ENCODE assay signal across 1 cellular context in the genomic region with DNA sequence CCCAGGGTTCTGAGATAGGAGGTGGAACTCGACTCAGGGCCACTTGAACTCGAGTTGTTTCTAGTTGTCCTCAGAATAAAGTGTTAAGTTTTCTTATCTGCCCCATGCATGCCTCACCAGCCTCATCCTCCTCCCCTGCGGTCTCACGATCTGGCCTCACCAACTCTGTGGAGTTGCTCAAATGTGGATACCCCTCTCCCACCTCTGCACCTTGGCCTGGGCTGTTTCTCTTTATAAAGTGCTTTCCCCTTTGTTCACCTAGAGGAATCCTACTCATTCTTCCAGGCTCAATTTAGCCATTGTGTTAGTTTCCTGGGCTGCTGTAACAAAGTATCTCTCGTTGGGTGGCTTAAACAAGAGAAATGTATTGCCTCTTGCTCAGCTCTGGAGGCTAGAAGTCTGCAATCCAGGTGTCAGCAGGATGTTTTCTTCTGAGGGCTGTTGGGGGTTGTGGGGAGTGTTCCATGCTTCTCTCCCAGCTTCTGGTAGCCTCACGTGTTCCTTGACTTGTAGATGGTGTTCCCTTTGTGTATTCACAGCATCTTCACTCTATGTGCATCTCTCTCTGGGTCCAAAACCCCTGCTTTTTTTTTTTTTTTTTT.
TF ChIP-seq lines count a peak whose summit lies in the region.

No MANE protein-coding gene starts in this region.

TF ChIP-seq in K562, 482 proteins besides CTCF, POLR2A, EP300 and RAD21 (continued from another document and continues in another):
- TF ChIP-seq, protein P1, sequence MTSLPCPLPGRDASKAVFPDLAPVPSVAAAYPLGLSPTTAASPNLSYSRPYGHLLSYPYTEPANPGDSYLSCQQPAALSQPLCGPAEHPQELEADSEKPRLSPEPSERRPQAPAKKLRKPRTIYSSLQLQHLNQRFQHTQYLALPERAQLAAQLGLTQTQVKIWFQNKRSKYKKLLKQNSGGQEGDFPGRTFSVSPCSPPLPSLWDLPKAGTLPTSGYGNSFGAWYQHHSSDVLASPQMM (CRISPR knock-in tag; IDR thresholded peaks at IDR 0.05): no peak
- TF ChIP-seq, protein P2, sequence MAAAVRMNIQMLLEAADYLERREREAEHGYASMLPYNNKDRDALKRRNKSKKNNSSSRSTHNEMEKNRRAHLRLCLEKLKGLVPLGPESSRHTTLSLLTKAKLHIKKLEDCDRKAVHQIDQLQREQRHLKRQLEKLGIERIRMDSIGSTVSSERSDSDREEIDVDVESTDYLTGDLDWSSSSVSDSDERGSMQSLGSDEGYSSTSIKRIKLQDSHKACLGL (CRISPR knock-in tag; IDR thresholded peaks at IDR 0.05; ENCODE audit: borderline replicate concordance, poor library complexity, severe bottlenecking): no peak
- TF ChIP-seq, protein P3, sequence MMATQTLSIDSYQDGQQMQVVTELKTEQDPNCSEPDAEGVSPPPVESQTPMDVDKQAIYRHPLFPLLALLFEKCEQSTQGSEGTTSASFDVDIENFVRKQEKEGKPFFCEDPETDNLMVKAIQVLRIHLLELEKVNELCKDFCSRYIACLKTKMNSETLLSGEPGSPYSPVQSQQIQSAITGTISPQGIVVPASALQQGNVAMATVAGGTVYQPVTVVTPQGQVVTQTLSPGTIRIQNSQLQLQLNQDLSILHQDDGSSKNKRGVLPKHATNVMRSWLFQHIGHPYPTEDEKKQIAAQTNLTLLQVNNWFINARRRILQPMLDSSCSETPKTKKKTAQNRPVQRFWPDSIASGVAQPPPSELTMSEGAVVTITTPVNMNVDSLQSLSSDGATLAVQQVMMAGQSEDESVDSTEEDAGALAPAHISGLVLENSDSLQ (IDR thresholded peaks at IDR 0.05): no peak
- TF ChIP-seq, protein P4, sequence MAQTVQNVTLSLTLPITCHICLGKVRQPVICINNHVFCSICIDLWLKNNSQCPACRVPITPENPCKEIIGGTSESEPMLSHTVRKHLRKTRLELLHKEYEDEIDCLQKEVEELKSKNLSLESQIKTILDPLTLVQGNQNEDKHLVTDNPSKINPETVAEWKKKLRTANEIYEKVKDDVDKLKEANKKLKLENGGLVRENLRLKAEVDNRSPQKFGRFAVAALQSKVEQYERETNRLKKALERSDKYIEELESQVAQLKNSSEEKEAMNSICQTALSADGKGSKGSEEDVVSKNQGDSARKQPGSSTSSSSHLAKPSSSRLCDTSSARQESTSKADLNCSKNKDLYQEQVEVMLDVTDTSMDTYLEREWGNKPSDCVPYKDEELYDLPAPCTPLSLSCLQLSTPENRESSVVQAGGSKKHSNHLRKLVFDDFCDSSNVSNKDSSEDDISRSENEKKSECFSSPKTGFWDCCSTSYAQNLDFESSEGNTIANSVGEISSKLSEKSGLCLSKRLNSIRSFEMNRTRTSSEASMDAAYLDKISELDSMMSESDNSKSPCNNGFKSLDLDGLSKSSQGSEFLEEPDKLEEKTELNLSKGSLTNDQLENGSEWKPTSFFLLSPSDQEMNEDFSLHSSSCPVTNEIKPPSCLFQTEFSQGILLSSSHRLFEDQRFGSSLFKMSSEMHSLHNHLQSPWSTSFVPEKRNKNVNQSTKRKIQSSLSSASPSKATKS (CRISPR knock-in tag; IDR thresholded peaks at IDR 0.05): no peak
- TF ChIP-seq CBFA2T3 (IDR thresholded peaks at IDR 0.05): peak; percentile 97
- peak; percentile 75 to 91; a peak in 3 of 4 replicates for TF ChIP-seq RCOR1 (IDR thresholded peaks at IDR 0.05; ENCODE audit: borderline replicate concordance in 1 of 2, low read depth in 2 of 2, low read length in 2 of 2)
- TF ChIP-seq KDM4B (IDR thresholded peaks at IDR 0.05; ENCODE audit: borderline replicate concordance in 2 of 2, low read depth in 1 of 2): no peak
- TF ChIP-seq ZNF766 (CRISPR knock-in tag; conservative IDR thresholded peaks at IDR 0.05): 0 out of 2 replicates have a peak, but pooled peaks have one; percentile 40
- TF ChIP-seq, protein P5, sequence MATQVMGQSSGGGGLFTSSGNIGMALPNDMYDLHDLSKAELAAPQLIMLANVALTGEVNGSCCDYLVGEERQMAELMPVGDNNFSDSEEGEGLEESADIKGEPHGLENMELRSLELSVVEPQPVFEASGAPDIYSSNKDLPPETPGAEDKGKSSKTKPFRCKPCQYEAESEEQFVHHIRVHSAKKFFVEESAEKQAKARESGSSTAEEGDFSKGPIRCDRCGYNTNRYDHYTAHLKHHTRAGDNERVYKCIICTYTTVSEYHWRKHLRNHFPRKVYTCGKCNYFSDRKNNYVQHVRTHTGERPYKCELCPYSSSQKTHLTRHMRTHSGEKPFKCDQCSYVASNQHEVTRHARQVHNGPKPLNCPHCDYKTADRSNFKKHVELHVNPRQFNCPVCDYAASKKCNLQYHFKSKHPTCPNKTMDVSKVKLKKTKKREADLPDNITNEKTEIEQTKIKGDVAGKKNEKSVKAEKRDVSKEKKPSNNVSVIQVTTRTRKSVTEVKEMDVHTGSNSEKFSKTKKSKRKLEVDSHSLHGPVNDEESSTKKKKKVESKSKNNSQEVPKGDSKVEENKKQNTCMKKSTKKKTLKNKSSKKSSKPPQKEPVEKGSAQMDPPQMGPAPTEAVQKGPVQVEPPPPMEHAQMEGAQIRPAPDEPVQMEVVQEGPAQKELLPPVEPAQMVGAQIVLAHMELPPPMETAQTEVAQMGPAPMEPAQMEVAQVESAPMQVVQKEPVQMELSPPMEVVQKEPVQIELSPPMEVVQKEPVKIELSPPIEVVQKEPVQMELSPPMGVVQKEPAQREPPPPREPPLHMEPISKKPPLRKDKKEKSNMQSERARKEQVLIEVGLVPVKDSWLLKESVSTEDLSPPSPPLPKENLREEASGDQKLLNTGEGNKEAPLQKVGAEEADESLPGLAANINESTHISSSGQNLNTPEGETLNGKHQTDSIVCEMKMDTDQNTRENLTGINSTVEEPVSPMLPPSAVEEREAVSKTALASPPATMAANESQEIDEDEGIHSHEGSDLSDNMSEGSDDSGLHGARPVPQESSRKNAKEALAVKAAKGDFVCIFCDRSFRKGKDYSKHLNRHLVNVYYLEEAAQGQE (CRISPR knock-in tag; IDR thresholded peaks at IDR 0.05; ENCODE audit: low read depth): no peak
- TF ChIP-seq NFRKB (IDR thresholded peaks at IDR 0.05; ENCODE audit: low read depth): peak; percentile 52; the same call in 1 of the 2 replicates
- TF ChIP-seq ZNF274 (IDR thresholded peaks at IDR 0.05; ENCODE audit: borderline replicate concordance, low read depth, low read length): no peak
- TF ChIP-seq, protein P6, sequence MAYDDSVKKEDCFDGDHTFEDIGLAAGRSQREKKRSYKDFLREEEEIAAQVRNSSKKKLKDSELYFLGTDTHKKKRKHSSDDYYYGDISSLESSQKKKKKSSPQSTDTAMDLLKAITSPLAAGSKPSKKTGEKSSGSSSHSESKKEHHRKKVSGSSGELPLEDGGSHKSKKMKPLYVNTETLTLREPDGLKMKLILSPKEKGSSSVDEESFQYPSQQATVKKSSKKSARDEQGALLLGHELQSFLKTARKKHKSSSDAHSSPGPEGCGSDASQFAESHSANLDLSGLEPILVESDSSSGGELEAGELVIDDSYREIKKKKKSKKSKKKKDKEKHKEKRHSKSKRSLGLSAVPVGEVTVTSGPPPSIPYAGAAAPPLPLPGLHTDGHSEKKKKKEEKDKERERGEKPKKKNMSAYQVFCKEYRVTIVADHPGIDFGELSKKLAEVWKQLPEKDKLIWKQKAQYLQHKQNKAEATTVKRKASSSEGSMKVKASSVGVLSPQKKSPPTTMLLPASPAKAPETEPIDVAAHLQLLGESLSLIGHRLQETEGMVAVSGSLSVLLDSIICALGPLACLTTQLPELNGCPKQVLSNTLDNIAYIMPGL (CRISPR knock-in tag; IDR thresholded peaks at IDR 0.05): no peak
- TF ChIP-seq FOXP1 (CRISPR knock-in tag; IDR thresholded peaks at IDR 0.05): no peak
- TF ChIP-seq, protein P7, sequence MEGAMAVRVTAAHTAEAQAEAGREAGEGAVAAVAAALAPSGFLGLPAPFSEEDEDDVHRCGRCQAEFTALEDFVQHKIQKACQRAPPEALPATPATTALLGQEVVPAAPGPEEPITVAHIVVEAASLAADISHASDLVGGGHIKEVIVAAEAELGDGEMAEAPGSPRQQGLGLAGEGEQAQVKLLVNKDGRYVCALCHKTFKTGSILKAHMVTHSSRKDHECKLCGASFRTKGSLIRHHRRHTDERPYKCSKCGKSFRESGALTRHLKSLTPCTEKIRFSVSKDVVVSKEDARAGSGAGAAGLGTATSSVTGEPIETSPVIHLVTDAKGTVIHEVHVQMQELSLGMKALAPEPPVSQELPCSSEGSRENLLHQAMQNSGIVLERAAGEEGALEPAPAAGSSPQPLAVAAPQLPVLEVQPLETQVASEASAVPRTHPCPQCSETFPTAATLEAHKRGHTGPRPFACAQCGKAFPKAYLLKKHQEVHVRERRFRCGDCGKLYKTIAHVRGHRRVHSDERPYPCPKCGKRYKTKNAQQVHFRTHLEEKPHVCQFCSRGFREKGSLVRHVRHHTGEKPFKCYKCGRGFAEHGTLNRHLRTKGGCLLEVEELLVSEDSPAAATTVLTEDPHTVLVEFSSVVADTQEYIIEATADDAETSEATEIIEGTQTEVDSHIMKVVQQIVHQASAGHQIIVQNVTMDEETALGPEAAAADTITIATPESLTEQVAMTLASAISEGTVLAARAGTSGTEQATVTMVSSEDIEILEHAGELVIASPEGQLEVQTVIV (CRISPR knock-in tag; IDR thresholded peaks at IDR 0.05; ENCODE audit: borderline replicate concordance): no peak
- TF ChIP-seq RBM15 (IDR thresholded peaks at IDR 0.05; ENCODE audit: insufficient read depth, low read length): no peak
- no peak for TF ChIP-seq NR2C2 (CRISPR knock-in tag; IDR thresholded peaks at IDR 0.05)
- no peak for TF ChIP-seq NR2C2 (tag; IDR thresholded peaks at IDR 0.05)
- no peak for TF ChIP-seq KAT7 (CRISPR knock-in tag; IDR thresholded peaks at IDR 0.05; ENCODE audit: borderline replicate concordance)
- TF ChIP-seq MEF2A (IDR thresholded peaks at IDR 0.05; ENCODE audit: control insufficient read depth, low read depth, low read length): peak; percentile 39; the same call in 1 of the 2 replicates
- TF ChIP-seq, protein P8, sequence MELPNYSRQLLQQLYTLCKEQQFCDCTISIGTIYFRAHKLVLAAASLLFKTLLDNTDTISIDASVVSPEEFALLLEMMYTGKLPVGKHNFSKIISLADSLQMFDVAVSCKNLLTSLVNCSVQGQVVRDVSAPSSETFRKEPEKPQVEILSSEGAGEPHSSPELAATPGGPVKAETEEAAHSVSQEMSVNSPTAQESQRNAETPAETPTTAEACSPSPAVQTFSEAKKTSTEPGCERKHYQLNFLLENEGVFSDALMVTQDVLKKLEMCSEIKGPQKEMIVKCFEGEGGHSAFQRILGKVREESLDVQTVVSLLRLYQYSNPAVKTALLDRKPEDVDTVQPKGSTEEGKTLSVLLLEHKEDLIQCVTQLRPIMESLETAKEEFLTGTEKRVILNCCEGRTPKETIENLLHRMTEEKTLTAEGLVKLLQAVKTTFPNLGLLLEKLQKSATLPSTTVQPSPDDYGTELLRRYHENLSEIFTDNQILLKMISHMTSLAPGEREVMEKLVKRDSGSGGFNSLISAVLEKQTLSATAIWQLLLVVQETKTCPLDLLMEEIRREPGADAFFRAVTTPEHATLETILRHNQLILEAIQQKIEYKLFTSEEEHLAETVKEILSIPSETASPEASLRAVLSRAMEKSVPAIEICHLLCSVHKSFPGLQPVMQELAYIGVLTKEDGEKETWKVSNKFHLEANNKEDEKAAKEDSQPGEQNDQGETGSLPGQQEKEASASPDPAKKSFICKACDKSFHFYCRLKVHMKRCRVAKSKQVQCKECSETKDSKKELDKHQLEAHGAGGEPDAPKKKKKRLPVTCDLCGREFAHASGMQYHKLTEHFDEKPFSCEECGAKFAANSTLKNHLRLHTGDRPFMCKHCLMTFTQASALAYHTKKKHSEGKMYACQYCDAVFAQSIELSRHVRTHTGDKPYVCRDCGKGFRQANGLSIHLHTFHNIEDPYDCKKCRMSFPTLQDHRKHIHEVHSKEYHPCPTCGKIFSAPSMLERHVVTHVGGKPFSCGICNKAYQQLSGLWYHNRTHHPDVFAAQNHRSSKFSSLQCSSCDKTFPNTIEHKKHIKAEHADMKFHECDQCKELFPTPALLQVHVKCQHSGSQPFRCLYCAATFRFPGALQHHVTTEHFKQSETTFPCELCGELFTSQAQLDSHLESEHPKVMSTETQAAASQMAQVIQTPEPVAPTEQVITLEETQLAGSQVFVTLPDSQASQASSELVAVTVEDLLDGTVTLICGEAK (IDR thresholded peaks at IDR 0.05): no peak
- TF ChIP-seq, protein P8 (CRISPR knock-in tag; IDR thresholded peaks at IDR 0.05): no peak
- no peak for TF ChIP-seq ZNF165 (CRISPR knock-in tag; IDR thresholded peaks at IDR 0.05; ENCODE audit: borderline replicate concordance)
- TF ChIP-seq ZNF133 (CRISPR knock-in tag; IDR thresholded peaks at IDR 0.05): no peak
- peak; percentile 97 for TF ChIP-seq TCF3 (CRISPR knock-in tag; IDR thresholded peaks at IDR 0.05)
- TF ChIP-seq NCOA4 (IDR thresholded peaks at IDR 0.05; ENCODE audit: partially characterized antibody): peak; percentile 48
- no peak for TF ChIP-seq FIP1L1 (IDR thresholded peaks at IDR 0.05; ENCODE audit: low read depth, low read length, poor library complexity, severe bottlenecking)
- TF ChIP-seq RBFOX2 (IDR thresholded peaks at IDR 0.05; ENCODE audit: low read depth, low read length): no peak
- peak; percentile 72 for TF ChIP-seq JUND (IDR thresholded peaks at IDR 0.05; ENCODE audit: borderline replicate concordance, low read depth, low read length)
- peak; percentile 65; the same call in 1 of the 3 replicates for TF ChIP-seq JUND (tag; IDR thresholded peaks at IDR 0.05; ENCODE audit: borderline replicate concordance, low read depth, low read length)
- peak; percentile 91 for TF ChIP-seq CBFA2T2 (conservative IDR thresholded peaks at IDR 0.05)
- TF ChIP-seq FOXK1 (CRISPR knock-in tag; IDR thresholded peaks at IDR 0.05; ENCODE audit: borderline replicate concordance): no peak
- peak; percentile 66 to 79 for TF ChIP-seq KDM1A (IDR thresholded peaks at IDR 0.05)
- TF ChIP-seq NEUROD1 (IDR thresholded peaks at IDR 0.05; ENCODE audit: borderline replicate concordance, low read depth, low read length, partially characterized antibody): peak; percentile 81
